In genomic region chr19:3035542-3036118, GRCh38 we compare ENCODE assay signal across 8 cellular contexts. TPM values are rescaled to one million over a fixed set of nuclear protein-coding genes. Genes with fewer than 3 reads are reported as not detected.
DNase-seq lines count a peak whose midpoint lies in the region; ATAC-seq and TF ChIP-seq lines count a peak whose summit lies in the region.

No MANE protein-coding gene starts in this region.

- peak overlapping the region; percentile 83 for H3K4me3 Mint-ChIP-seq in activated CD4-positive, alpha-beta T cell treated with anti-CD3 and anti-CD28 coated beads for 36 hours

- H3K4me3 ChIP-seq in kidney epithelial cell (ENCODE audit: low read depth, low read length) = peak overlapping the region; percentile 48

- no peaks in the 10 kb centered on the region for H3K27me3 Mint-ChIP-seq in activated CD4-positive, alpha-beta T cell treated with anti-CD3 and anti-CD28 coated beads for 36 hours

- peak overlapping the region; percentile 96 for H3K27ac Mint-ChIP-seq in activated CD4-positive, alpha-beta T cell treated with anti-CD3 and anti-CD28 coated beads for 36 hours

- H3K27me3 ChIP-seq in kidney epithelial cell (ENCODE audit: control insufficient read depth, insufficient read depth, low read length) = peaks cover 17% of the 10 kb centered on the region

- peak; percentile 78 for ATAC-seq in HG03439 (IDR thresholded peaks at IDR 0.05; ENCODE audit: unreplicated experiment)
- ATAC-seq in activated CD4-positive, alpha-beta T cell treated with anti-CD3 and anti-CD28 coated beads for 36 hours = peak; percentile 94

- no peaks in the 10 kb centered on the region for H3K36me3 Mint-ChIP-seq in activated CD4-positive, alpha-beta T cell treated with anti-CD3 and anti-CD28 coated beads for 36 hours (ENCODE audit: low read depth)

- H3K27ac ChIP-seq in cingulate gyrus (ENCODE audit: low read depth, low read length) = peak overlapping the region; percentile 98

- H3K9me3 Mint-ChIP-seq in activated CD4-positive, alpha-beta T cell treated with anti-CD3 and anti-CD28 coated beads for 36 hours (ENCODE audit: low read depth) = no peaks in the 10 kb centered on the region

- H3K4me1 Mint-ChIP-seq in activated CD4-positive, alpha-beta T cell treated with anti-CD3 and anti-CD28 coated beads for 36 hours = peaks cover 19% of the 10 kb centered on the region

- POLR2A ChIA-PET in activated CD4-positive, alpha-beta T cell treated with anti-CD3 and anti-CD28 coated beads for 36 hours (lab: Charles Lee) = interaction anchor here (0.6 to 1.7 kb wide), 10 partner anchors 11 to 560 kb away, joined by 3 to 12 read pairs (median 4); partner anchors contain the start of genes GADD45B and ZNF57

- CTCF ChIA-PET in activated CD4-positive, alpha-beta T cell treated with anti-CD3 and anti-CD28 coated beads for 36 hours (lab: Charles Lee) = interaction anchor here (0.6 to 3.0 kb wide), 16 partner anchors 11 to 1653 kb away, joined by 3 to 23 read pairs (median 3); no protein-coding TSS in a partner anchor

- no peak for TF ChIP-seq CTCF in kidney epithelial cell (IDR thresholded peaks at IDR 0.05; ENCODE audit: insufficient read depth, low read length, poor library complexity, severe bottlenecking)

- intact Hi-C loops in activated CD4-positive, alpha-beta T cell treated with anti-CD3 and anti-CD28 coated beads for 36 hours (cut with DNase I, micrococcal nuclease) = loop anchor here in 1 of 2 experiments (1.0 to 5.0 kb wide), 16 partner anchors 27 to 1032 kb away; partner anchors contain the start of genes DOHH, FZR1, GNA11 and HMG20B

- no peaks in the 10 kb centered on the region for H3K36me3 ChIP-seq in kidney epithelial cell (ENCODE audit: control insufficient read depth, insufficient read depth, low read length)

- peak; percentile 92 for DNase-seq in AML-193 (lab: John Stamatoyannopoulos, UW)
- peak; percentile 100 for DNase-seq in GM19238 (ENCODE audit: insufficient read length, low spot score)
- DNase-seq in NCI-H510A treated with DMSO at 0.1 percent for 48 hours (lab: John Stamatoyannopoulos, UW) = peak; percentile 88
- DNase-seq in activated CD4-positive, alpha-beta T cell treated with anti-CD3 and anti-CD28 coated beads for 36 hours = peak; percentile 97
- peak; percentile 95 for DNase-seq in kidney epithelial cell (ENCODE audit: low read depth)
- peak; percentile 96 for DNase-seq in stimulated activated CD4-positive, alpha-beta T cell treated with anti-CD3 and anti-CD28 coated beads, Interleukin-15, amount 100 ng/mL, for 24 hours

RNA-seq across cellular contexts. Expression of gene TLE2, which starts 6.5 kb away (rescaled TPM):
- total RNA-seq in activated CD4-positive, alpha-beta T cell treated with anti-CD3 and anti-CD28 coated beads for 36 hours = 1 to 10 TPM; 4.7 to 6.3 TPM
- 9.4 and 23.3 TPM in 2 replicates for total RNA-seq in kidney epithelial cell

RNA-seq across cellular contexts. Expression of gene TLE5, which starts 26.7 kb away (rescaled TPM):
- 100 to 1,000 TPM; 349 to 533 TPM for total RNA-seq in activated CD4-positive, alpha-beta T cell treated with anti-CD3 and anti-CD28 coated beads for 36 hours
- total RNA-seq in kidney epithelial cell = 340 and 353 TPM in 2 replicates

RNA-seq across cellular contexts. Expression of gene TLE6, which starts 58.3 kb away (rescaled TPM):
- 1 to 10 TPM; 2.6 to 3.5 TPM for total RNA-seq in activated CD4-positive, alpha-beta T cell treated with anti-CD3 and anti-CD28 coated beads for 36 hours
- 0.50 and 2.2 TPM in 2 replicates for total RNA-seq in kidney epithelial cell

RNA-seq across cellular contexts. Expression of gene GNA11, which starts 58.5 kb away (rescaled TPM):
- total RNA-seq in activated CD4-positive, alpha-beta T cell treated with anti-CD3 and anti-CD28 coated beads for 36 hours = 10 to 100 TPM in 1 of 2 experiments, 1 to 10 TPM in 1; 7.3 to 13.2 TPM
- 59.4 and 78.2 TPM in 2 replicates for total RNA-seq in kidney epithelial cell

Comparison
In these comparisons a context has a peak if more than half of its experiments do, and no peak if none do; other contexts are left out.
1. Peak in every context shown above with its lines: DNase-seq, ATAC-seq, H3K4me3 ChIP-seq and H3K27ac ChIP-seq.